8 cellular contexts compared by ENCODE assay signal in the genomic region with DNA sequence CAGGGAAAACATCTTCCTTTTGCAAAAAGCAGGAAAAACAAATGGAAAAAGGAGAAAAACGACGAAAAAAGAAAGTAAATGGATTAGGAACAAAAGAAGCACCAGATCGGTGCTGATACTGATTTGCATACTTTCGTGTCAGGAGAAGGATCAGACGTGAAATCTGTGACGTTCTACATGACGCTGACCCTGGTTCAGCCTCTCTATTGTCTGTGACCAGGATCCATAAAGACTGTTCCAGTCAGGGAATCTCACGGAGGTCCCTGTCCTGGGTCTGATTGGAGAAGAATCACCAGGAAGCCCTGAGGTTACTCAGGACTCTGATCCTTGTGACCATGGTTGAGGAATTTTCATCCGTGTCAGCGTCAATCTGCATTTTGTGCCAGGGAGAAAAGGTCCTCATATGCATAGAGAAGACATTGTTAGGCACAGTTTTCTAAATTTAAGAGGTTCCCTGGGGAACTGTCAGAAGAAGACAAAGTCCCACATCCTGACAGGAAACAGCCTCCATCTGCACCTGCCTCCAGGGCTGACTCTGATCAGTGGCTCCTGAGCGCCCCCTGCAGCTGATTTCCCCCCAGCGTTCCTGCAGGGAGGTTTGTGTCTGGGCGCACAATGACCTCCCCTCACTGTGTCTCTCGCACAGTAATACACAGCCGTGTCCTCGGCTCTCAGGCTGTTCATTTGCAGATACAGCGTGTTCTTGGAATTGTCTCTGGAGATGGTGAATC.
DNase-seq lines count a peak whose midpoint lies in the region; ATAC-seq, FAIRE-seq and TF ChIP-seq lines count a peak whose summit lies in the region.
"Not testable (repeated sequence)": the region's sequence is repeated elsewhere in the genome, so short reads cannot be mapped to it uniquely, and the experiment has no call there.

No MANE protein-coding gene starts in this region.

- TF ChIP-seq EP300 in A549 (IDR thresholded peaks at IDR 0.05); SK-N-SH (IDR thresholded peaks at IDR 0.05; ENCODE audit: borderline replicate concordance in 1 of 2, low read depth in 1 of 2, low read length in 1 of 2): not testable (repeated sequence)

- not testable (repeated sequence) for H3K36me3 ChIP-seq in SK-N-SH (replicated peaks in 1 of 2; ENCODE audit: control insufficient read depth in 1 of 2, insufficient read depth in 2 of 2, low read length in 1 of 2)

- not testable (repeated sequence) for H3K27ac Mint-ChIP-seq in activated CD4-positive, alpha-beta memory T cell treated with anti-CD3 and anti-CD28 coated beads for 36 hours; activated T-helper 1 cell treated with anti-CD3 and anti-CD28 coated beads, Interleukin-12 subunit alpha, Interleukin-12 subunit beta, Interleukin-2, Interleukin-4 antibody, amounts not matched to agents 30 ng/mL and 10 ng/mL and 1 ng/mL, durations not matched to agents 14 hours and 24 hours and 36 hours; chondrocyte (ENCODE audit: unreplicated experiment); stimulated activated effector memory CD8-positive, alpha-beta T cell treated with anti-CD3 and anti-CD28 coated beads, Interleukin-12 subunit alpha, Interleukin-12 subunit beta, amount 100 ng/mL, for 72 hours

- WGBS in A549 (ENCODE audit: missing lambda C conversion rate) = 11% methylated on average over 17 of the region's 17 CpGs
- 6% methylated on average over 11 of the region's 17 CpGs for WGBS in SK-N-SH (ENCODE audit: low lambda C conversion rate)

- H3K4me3 Mint-ChIP-seq in activated CD4-positive, alpha-beta memory T cell treated with anti-CD3 and anti-CD28 coated beads for 36 hours; activated T-helper 1 cell treated with anti-CD3 and anti-CD28 coated beads, Interleukin-12 subunit alpha, Interleukin-12 subunit beta, Interleukin-2, Interleukin-4 antibody, amounts not matched to agents 30 ng/mL and 10 ng/mL and 1 ng/mL, durations not matched to agents 14 hours and 24 hours and 36 hours; chondrocyte (ENCODE audit: unreplicated experiment); stimulated activated effector memory CD8-positive, alpha-beta T cell treated with anti-CD3 and anti-CD28 coated beads, Interleukin-12 subunit alpha, Interleukin-12 subunit beta, amount 100 ng/mL, for 72 hours: not testable (repeated sequence)

- peak; percentile 94 for FAIRE-seq in A549 (lab: Jason Lieb, UNC)

- H3K4me3 ChIP-seq in A549; GM12864 (ENCODE audit: low read depth, low read length); SK-N-SH (ENCODE audit: low read depth in 2 of 2, low read length in 1 of 2): not testable (repeated sequence)

- H2AFZ ChIP-seq in SK-N-SH (ENCODE audit: low read depth) = not testable (repeated sequence)

- not testable (repeated sequence) for H4K20me1 ChIP-seq in SK-N-SH (ENCODE audit: insufficient read depth)

- not testable (repeated sequence) for DNase-seq in A549 (ENCODE audit: low read depth in 1 of 2, low spot score in 1 of 2); GM12864 (ENCODE audit: low read depth); SK-N-SH
- peak; percentile 74 for DNase-seq in activated CD4-positive, alpha-beta memory T cell treated with anti-CD3 and anti-CD28 coated beads for 36 hours
- peak; percentile 31 for DNase-seq in activated T-helper 1 cell treated with anti-CD3 and anti-CD28 coated beads, Interleukin-12 subunit alpha, Interleukin-12 subunit beta, Interleukin-2, Interleukin-4 antibody, amounts not matched to agents 30 ng/mL and 10 ng/mL and 1 ng/mL, durations not matched to agents 14 hours and 24 hours and 36 hours (ENCODE audit: low spot score)
- DNase-seq in chondrocyte (ENCODE audit: low spot score) = peak; percentile 85
- DNase-seq in stimulated activated effector memory CD8-positive, alpha-beta T cell treated with anti-CD3 and anti-CD28 coated beads, Interleukin-12 subunit alpha, Interleukin-12 subunit beta, amount 100 ng/mL, for 72 hours (ENCODE audit: low spot score in 2 of 2) = peak; percentile 64 to 81

- H3K27me3 ChIP-seq in SK-N-SH (ENCODE audit: insufficient read depth) = not testable (repeated sequence)

- H3K9me2 ChIP-seq in SK-N-SH = not testable (repeated sequence)

- not testable (repeated sequence) for H3K4me1 Mint-ChIP-seq in activated CD4-positive, alpha-beta memory T cell treated with anti-CD3 and anti-CD28 coated beads for 36 hours (ENCODE audit: low read depth); activated T-helper 1 cell treated with anti-CD3 and anti-CD28 coated beads, Interleukin-12 subunit alpha, Interleukin-12 subunit beta, Interleukin-2, Interleukin-4 antibody, amounts not matched to agents 30 ng/mL and 10 ng/mL and 1 ng/mL, durations not matched to agents 14 hours and 24 hours and 36 hours (ENCODE audit: low read depth); chondrocyte (ENCODE audit: low read depth); stimulated activated effector memory CD8-positive, alpha-beta T cell treated with anti-CD3 and anti-CD28 coated beads, Interleukin-12 subunit alpha, Interleukin-12 subunit beta, amount 100 ng/mL, for 72 hours

- POLR2A ChIA-PET in A549 (lab: Yijun Ruan, JAX); SK-N-SH (lab: Yijun Ruan, JAX); activated CD4-positive, alpha-beta memory T cell treated with anti-CD3 and anti-CD28 coated beads for 36 hours (lab: Charles Lee): not testable (repeated sequence)

- CTCF ChIA-PET in A549 (lab: Yijun Ruan, JAX); SK-N-SH (lab: Yijun Ruan, JAX); activated CD4-positive, alpha-beta memory T cell treated with anti-CD3 and anti-CD28 coated beads for 36 hours (lab: Charles Lee): not testable (repeated sequence)

- H3K4me2 ChIP-seq in A549, SK-N-SH: not testable (repeated sequence)

- not testable (repeated sequence) for H3K27ac ChIP-seq in A549; SK-N-SH (ENCODE audit: low read depth in 2 of 2, low read length in 1 of 2)

- not testable (repeated sequence) for H3K9ac ChIP-seq in SK-N-SH

- intact Hi-C loops in activated CD4-positive, alpha-beta memory T cell treated with anti-CD3 and anti-CD28 coated beads for 36 hours (cut with micrococcal nuclease); activated T-helper 1 cell treated with anti-CD3 and anti-CD28 coated beads, Interleukin-12 subunit alpha, Interleukin-12 subunit beta, Interleukin-2, Interleukin-4 antibody, amounts not matched to agents 30 ng/mL and 10 ng/mL and 1 ng/mL, durations not matched to agents 14 hours and 24 hours and 36 hours (cut with micrococcal nuclease): not testable (repeated sequence)

- not testable (repeated sequence) for H3K9me3 ChIP-seq in A549, SK-N-SH

- H3K9me3 Mint-ChIP-seq in activated CD4-positive, alpha-beta memory T cell treated with anti-CD3 and anti-CD28 coated beads for 36 hours; activated T-helper 1 cell treated with anti-CD3 and anti-CD28 coated beads, Interleukin-12 subunit alpha, Interleukin-12 subunit beta, Interleukin-2, Interleukin-4 antibody, amounts not matched to agents 30 ng/mL and 10 ng/mL and 1 ng/mL, durations not matched to agents 14 hours and 24 hours and 36 hours; stimulated activated effector memory CD8-positive, alpha-beta T cell treated with anti-CD3 and anti-CD28 coated beads, Interleukin-12 subunit alpha, Interleukin-12 subunit beta, amount 100 ng/mL, for 72 hours: not testable (repeated sequence)
- peaks cover 46% of the 10 kb centered on the region for H3K9me3 Mint-ChIP-seq in chondrocyte (ENCODE audit: low read depth)

- not testable (repeated sequence) for H3F3A ChIP-seq in SK-N-SH (replicated peaks; ENCODE audit: insufficient read depth)

- not testable (repeated sequence) for TF ChIP-seq POLR2A in A549 (IDR thresholded peaks at IDR 0.05; ENCODE audit: low read length)

- H3K36me3 Mint-ChIP-seq in activated CD4-positive, alpha-beta memory T cell treated with anti-CD3 and anti-CD28 coated beads for 36 hours; activated T-helper 1 cell treated with anti-CD3 and anti-CD28 coated beads, Interleukin-12 subunit alpha, Interleukin-12 subunit beta, Interleukin-2, Interleukin-4 antibody, amounts not matched to agents 30 ng/mL and 10 ng/mL and 1 ng/mL, durations not matched to agents 14 hours and 24 hours and 36 hours (ENCODE audit: low read depth); chondrocyte (ENCODE audit: low read depth); stimulated activated effector memory CD8-positive, alpha-beta T cell treated with anti-CD3 and anti-CD28 coated beads, Interleukin-12 subunit alpha, Interleukin-12 subunit beta, amount 100 ng/mL, for 72 hours: not testable (repeated sequence)

- H3K4me1 ChIP-seq in A549; SK-N-SH (ENCODE audit: control insufficient read depth in 1 of 2, insufficient read depth in 2 of 2, low read depth in 1 of 2, low read length in 1 of 2): not testable (repeated sequence)

- TF ChIP-seq CTCF in A549 (IDR thresholded peaks at IDR 0.05); chondrocyte (IDR thresholded peaks at IDR 0.05): not testable (repeated sequence)
- TF ChIP-seq CTCF in GM12864 (IDR thresholded peaks at IDR 0.05; ENCODE audit: low read depth, low read length, missing control alignments) (peak; percentile 31), SK-N-SH (IDR thresholded peaks at IDR 0.05) (peak; percentile 48)

- not testable (repeated sequence) for TF ChIP-seq RAD21 in A549 (conservative IDR thresholded peaks at IDR 0.05 in 1 of 2, IDR thresholded peaks at IDR 0.05 in 1 of 2); SK-N-SH (IDR thresholded peaks at IDR 0.05; ENCODE audit: low read length)

- H3K79me2 ChIP-seq in SK-N-SH (ENCODE audit: insufficient read depth) = not testable (repeated sequence)

- peak in 1 of 2 experiments; percentile 49; a peak in 3 of 6 replicates for ATAC-seq in A549
- ATAC-seq in HG02623 (IDR thresholded peaks at IDR 0.05; ENCODE audit: unreplicated experiment) = peak; percentile 42
- peak; percentile 50 for ATAC-seq in stimulated activated effector memory CD8-positive, alpha-beta T cell treated with anti-CD3 and anti-CD28 coated beads, Interleukin-12 subunit alpha, Interleukin-12 subunit beta, amount 100 ng/mL, for 72 hours

- not testable (repeated sequence) for H3K27me3 Mint-ChIP-seq in activated CD4-positive, alpha-beta memory T cell treated with anti-CD3 and anti-CD28 coated beads for 36 hours; chondrocyte (ENCODE audit: low read depth)
- peaks cover 27% of the 10 kb centered on the region for H3K27me3 Mint-ChIP-seq in activated T-helper 1 cell treated with anti-CD3 and anti-CD28 coated beads, Interleukin-12 subunit alpha, Interleukin-12 subunit beta, Interleukin-2, Interleukin-4 antibody, amounts not matched to agents 30 ng/mL and 10 ng/mL and 1 ng/mL, durations not matched to agents 14 hours and 24 hours and 36 hours (ENCODE audit: insufficient read depth)
